19 cellular contexts compared by ENCODE assay signal in genomic region chr13:28301839-28302238, GRCh38.
DNase-seq lines count a peak whose midpoint lies in the region; ATAC-seq and TF ChIP-seq lines count a peak whose summit lies in the region.
"Had no signal": no experiment of that assay in that cellular context is flagged by ENCODE, and none has a peak within 500 bp of the region (broad histone marks: within the 10 kb centered on the region; RNA-seq: fewer than 3 reads in every experiment).

No MANE protein-coding gene starts in this region.

- POLR2A ChIA-PET in CD8-positive, alpha-beta T cell (lab: Charles Lee), result no interaction called here

- H3K27me3 ChIP-seq in CD8-positive, alpha-beta T cell (ENCODE audit: insufficient read depth, low read length), result no peaks in the 10 kb centered on the region
- H3K27me3 ChIP-seq in Loucy (ENCODE audit: insufficient read depth, low read length, poor library complexity, severe bottlenecking) (no peaks in the 10 kb centered on the region), right atrium auricular region (no peaks in the 10 kb centered on the region)

- H3K4me2 ChIP-seq in Loucy (ENCODE audit: low read depth, low read length, poor library complexity, severe bottlenecking), result peak overlapping the region; percentile 4

- H3K9me2 ChIP-seq in Loucy (replicated peaks; ENCODE audit: low read depth, low read length), result no peaks in the 10 kb centered on the region

- no peak for TF ChIP-seq CTCF in CD8-positive, alpha-beta T cell (IDR thresholded peaks at IDR 0.05)
- no peak for TF ChIP-seq CTCF in Loucy (conservative IDR thresholded peaks at IDR 0.05; ENCODE audit: low read length)
- TF ChIP-seq CTCF in endothelial cell (IDR thresholded peaks at IDR 0.05; ENCODE audit: unreplicated experiment), result no peak
- TF ChIP-seq CTCF in right atrium auricular region (IDR thresholded peaks at IDR 0.05), result no peak

- H3K9me3 ChIP-seq in CD8-positive, alpha-beta T cell (ENCODE audit: low read length), result no peaks in the 10 kb centered on the region
- H3K9me3 ChIP-seq in Loucy (ENCODE audit: insufficient read depth, low read depth, low read length) (no peaks in the 10 kb centered on the region), right atrium auricular region (no peaks in the 10 kb centered on the region)

- peak overlapping the region; percentile 12 for H3K27ac Mint-ChIP-seq in CD8-positive, alpha-beta T cell
- peak overlapping the region; percentile 93 for H3K27ac Mint-ChIP-seq in endothelial cell (ENCODE audit: unreplicated experiment)
- H3K27ac Mint-ChIP-seq in activated T-helper 1 cell treated with anti-CD3 and anti-CD28 coated beads, Interleukin-12 subunit alpha, Interleukin-12 subunit beta, Interleukin-2, Interleukin-4 antibody, amounts not matched to agents 30 ng/mL and 10 ng/mL and 1 ng/mL, durations not matched to agents 14 hours and 24 hours and 36 hours, result no peak overlapping the region

- no peaks in the 10 kb centered on the region for H3K36me3 ChIP-seq in CD8-positive, alpha-beta T cell (ENCODE audit: insufficient read depth, low read length)
- H3K36me3 ChIP-seq in Loucy (ENCODE audit: insufficient read depth, low read length) (peaks cover 9% of the 10 kb centered on the region; the same call in 1 of the 2 replicates), right atrium auricular region (no peaks in the 10 kb centered on the region)

- no peaks in the 10 kb centered on the region for H3K9me3 Mint-ChIP-seq in CD8-positive, alpha-beta T cell
- H3K9me3 Mint-ChIP-seq in endothelial cell (ENCODE audit: unreplicated experiment), result no peaks in the 10 kb centered on the region
- no peaks in the 10 kb centered on the region for H3K9me3 Mint-ChIP-seq in activated T-helper 1 cell treated with anti-CD3 and anti-CD28 coated beads, Interleukin-12 subunit alpha, Interleukin-12 subunit beta, Interleukin-2, Interleukin-4 antibody, amounts not matched to agents 30 ng/mL and 10 ng/mL and 1 ng/mL, durations not matched to agents 14 hours and 24 hours and 36 hours

- ATAC-seq in CD8-positive, alpha-beta T cell, result no peak
- ATAC-seq: K562 had no signal

- H3K27ac ChIP-seq in CD8-positive, alpha-beta T cell (ENCODE audit: low read depth, low read length), result no peak overlapping the region
- no peak overlapping the region for H3K27ac ChIP-seq in right atrium auricular region

- DNase-seq in CD8-positive, alpha-beta T cell, result no peak
- no peak for DNase-seq in endothelial cell (ENCODE audit: low spot score)
- peak; percentile 13 for DNase-seq in pulmonary artery endothelial cell (ENCODE audit: low read depth, low spot score)
- DNase-seq in glomerular visceral epithelial cell (ENCODE audit: extremely low spot score), result no peak
- DNase-seq in right atrium auricular region (ENCODE audit: low spot score), result no peak
- DNase-seq in activated T-helper 1 cell treated with anti-CD3 and anti-CD28 coated beads, Interleukin-12 subunit alpha, Interleukin-12 subunit beta, Interleukin-2, Interleukin-4 antibody, amounts not matched to agents 30 ng/mL and 10 ng/mL and 1 ng/mL, durations not matched to agents 14 hours and 24 hours and 36 hours (ENCODE audit: low spot score), result no peak
- DNase-seq: COR-L47, HCEC 1CT, NCI-H1105 treated with DMSO at 0.1 percent for 48 hours, NCI-H1694, NCI-H2081 treated with DMSO at 0.1 percent for 48 hours, NCI-H2227 treated with DMSO at 0.1 percent for 48 hours, NCI-H510A treated with DMSO at 0.1 percent for 48 hours, NCI-H82, OCI-M1, Right ventricle myocardium superior had no signal

- H3F3A ChIP-seq in Loucy (ENCODE audit: low read depth), result no peaks in the 10 kb centered on the region

- H3K4me3 Mint-ChIP-seq in CD8-positive, alpha-beta T cell, result no peak overlapping the region
- H3K4me3 Mint-ChIP-seq in endothelial cell (ENCODE audit: unreplicated experiment), result peak overlapping the region; percentile 16
- no peak overlapping the region for H3K4me3 Mint-ChIP-seq in activated T-helper 1 cell treated with anti-CD3 and anti-CD28 coated beads, Interleukin-12 subunit alpha, Interleukin-12 subunit beta, Interleukin-2, Interleukin-4 antibody, amounts not matched to agents 30 ng/mL and 10 ng/mL and 1 ng/mL, durations not matched to agents 14 hours and 24 hours and 36 hours
- H3K4me3 Mint-ChIP-seq: CD14-positive monocyte had no signal

- H4K20me1 ChIP-seq in Loucy (ENCODE audit: insufficient read depth, low read length, poor library complexity, severe bottlenecking), result no peaks in the 10 kb centered on the region

- intact Hi-C loops in CD8-positive, alpha-beta T cell (cut with DNase I, micrococcal nuclease), result no loop called here
- intact Hi-C loops in activated T-helper 1 cell treated with anti-CD3 and anti-CD28 coated beads, Interleukin-12 subunit alpha, Interleukin-12 subunit beta, Interleukin-2, Interleukin-4 antibody, amounts not matched to agents 30 ng/mL and 10 ng/mL and 1 ng/mL, durations not matched to agents 14 hours and 24 hours and 36 hours (cut with micrococcal nuclease), result no loop called here

- H3K27me3 Mint-ChIP-seq in CD8-positive, alpha-beta T cell (ENCODE audit: low read depth), result no peaks in the 10 kb centered on the region
- H3K27me3 Mint-ChIP-seq in endothelial cell (ENCODE audit: unreplicated experiment), result peaks cover 14% of the 10 kb centered on the region
- no peaks in the 10 kb centered on the region for H3K27me3 Mint-ChIP-seq in activated T-helper 1 cell treated with anti-CD3 and anti-CD28 coated beads, Interleukin-12 subunit alpha, Interleukin-12 subunit beta, Interleukin-2, Interleukin-4 antibody, amounts not matched to agents 30 ng/mL and 10 ng/mL and 1 ng/mL, durations not matched to agents 14 hours and 24 hours and 36 hours (ENCODE audit: insufficient read depth)

- no peak overlapping the region for H3K4me3 ChIP-seq in CD8-positive, alpha-beta T cell (ENCODE audit: low read depth, low read length)
- H3K4me3 ChIP-seq in Loucy (ENCODE audit: low read length, poor library complexity, severe bottlenecking) (no peak overlapping the region), right atrium auricular region (no peak overlapping the region)
- H3K4me3 ChIP-seq: K562 had no signal

- H3K4me1 Mint-ChIP-seq in CD8-positive, alpha-beta T cell (ENCODE audit: low read depth), result peaks cover 5% of the 10 kb centered on the region
- H3K4me1 Mint-ChIP-seq in endothelial cell (ENCODE audit: unreplicated experiment), result peaks cover 67% of the 10 kb centered on the region
- H3K4me1 Mint-ChIP-seq in activated T-helper 1 cell treated with anti-CD3 and anti-CD28 coated beads, Interleukin-12 subunit alpha, Interleukin-12 subunit beta, Interleukin-2, Interleukin-4 antibody, amounts not matched to agents 30 ng/mL and 10 ng/mL and 1 ng/mL, durations not matched to agents 14 hours and 24 hours and 36 hours (ENCODE audit: low read depth), result peaks cover 17% of the 10 kb centered on the region

- H3K79me2 ChIP-seq in Loucy (ENCODE audit: insufficient read depth, low read length), result no peaks in the 10 kb centered on the region

- CTCF ChIA-PET in CD8-positive, alpha-beta T cell (lab: Charles Lee), result interaction anchor here (1.5 kb wide), 1 partner anchor 10 kb away, joined by 3 read pairs; no protein-coding TSS in a partner anchor

- H3K9ac ChIP-seq in Loucy (ENCODE audit: low read depth, low read length, poor library complexity, severe bottlenecking), result no peak overlapping the region

- no peak overlapping the region for H2AFZ ChIP-seq in Loucy (ENCODE audit: low read length)

- no peaks in the 10 kb centered on the region for H3K36me3 Mint-ChIP-seq in CD8-positive, alpha-beta T cell
- peaks cover 74% of the 10 kb centered on the region for H3K36me3 Mint-ChIP-seq in endothelial cell (ENCODE audit: low read depth, unreplicated experiment)
- H3K36me3 Mint-ChIP-seq in activated T-helper 1 cell treated with anti-CD3 and anti-CD28 coated beads, Interleukin-12 subunit alpha, Interleukin-12 subunit beta, Interleukin-2, Interleukin-4 antibody, amounts not matched to agents 30 ng/mL and 10 ng/mL and 1 ng/mL, durations not matched to agents 14 hours and 24 hours and 36 hours (ENCODE audit: low read depth), result no peaks in the 10 kb centered on the region

- H3K4me1 ChIP-seq in CD8-positive, alpha-beta T cell (ENCODE audit: insufficient read depth, low read length), result no peaks in the 10 kb centered on the region
- H3K4me1 ChIP-seq in Loucy (ENCODE audit: insufficient read depth, low read length, poor library complexity, severe bottlenecking) (peaks cover 15% of the 10 kb centered on the region), right atrium auricular region (no peaks in the 10 kb centered on the region)
